In the genomic region with DNA sequence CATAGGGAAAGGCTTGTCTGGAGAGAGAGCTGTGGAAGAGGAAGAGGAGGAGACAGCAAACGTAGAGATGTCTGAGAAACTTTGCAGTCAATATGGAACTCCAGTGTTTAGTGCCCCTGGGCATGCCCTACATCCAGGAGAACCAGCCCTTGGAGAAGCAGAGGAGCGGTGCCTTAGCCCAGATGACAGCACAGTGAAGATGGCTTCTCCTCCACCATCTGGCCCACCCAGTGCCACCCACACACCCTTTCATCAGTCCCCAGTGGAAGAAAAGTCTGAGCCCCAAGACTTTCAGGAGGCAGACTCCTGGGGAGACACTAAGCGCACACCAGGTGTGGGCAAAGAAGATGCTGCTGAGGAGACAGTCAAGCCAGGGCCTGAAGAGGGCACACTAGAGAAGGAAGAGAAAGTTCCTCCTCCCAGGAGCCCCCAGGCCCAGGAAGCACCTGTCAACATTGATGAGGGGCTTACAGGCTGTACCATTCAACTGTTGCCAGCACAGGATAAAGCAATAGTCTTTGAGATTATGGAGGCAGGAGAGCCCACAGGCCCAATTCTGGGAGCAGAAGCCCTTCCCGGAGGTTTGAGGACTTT, we compare ENCODE assay signal across 14 cellular contexts.
"Had no signal": no experiment of that assay in that cellular context is flagged by ENCODE, and none has a peak within 500 bp of the region (broad histone marks: within the 10 kb centered on the region; RNA-seq: fewer than 3 reads in every experiment).

No MANE protein-coding gene starts in this region.

- H3K36me3 ChIP-seq: neutrophil, uterus had no signal

- FAIRE-seq: small intestine had no signal

- H3K4me3 Mint-ChIP-seq: activated B cell treated with CpG ODN at 0.5 μM for 24 hours, immature natural killer cell, naive B cell had no signal

- H3K36me3 Mint-ChIP-seq: immature natural killer cell, naive B cell had no signal

- H3K27ac ChIP-seq: ascending aorta, esophagus muscularis mucosa, neutrophil, right atrium auricular region, tibial artery, uterus had no signal

- H3K9me3 ChIP-seq: esophagus muscularis mucosa, neutrophil, right atrium auricular region had no signal

- H3K4me1 ChIP-seq: ascending aorta, uterus had no signal

- H3K4me1 Mint-ChIP-seq: activated B cell treated with CpG ODN at 0.5 μM for 24 hours, immature natural killer cell had no signal

- DNase-seq: activated B cell treated with CpG ODN at 0.5 μM for 24 hours; activated effector memory CD4-positive, alpha-beta T cell treated with anti-CD3 and anti-CD28 coated beads, Interleukin-2, amount 50 U/mL, for 16 hours; glutamatergic neuron; immature natural killer cell; left cardiac atrium; naive B cell; small intestine; tibial artery; uterus had no signal

- H3K4me3 ChIP-seq: ascending aorta, esophagus muscularis mucosa, lung, right atrium auricular region, tibial artery, uterus had no signal

- H3K27me3 ChIP-seq: ascending aorta, esophagus muscularis mucosa, right atrium auricular region, tibial artery, uterus had no signal

- H3K27ac Mint-ChIP-seq: activated B cell treated with CpG ODN at 0.5 μM for 24 hours had no signal

- ATAC-seq: left cardiac atrium had no signal

- H3K9me3 Mint-ChIP-seq: activated B cell treated with CpG ODN at 0.5 μM for 24 hours, immature natural killer cell, naive B cell had no signal
